In genomic region chr3:83195243-83195642, GRCh38 we compare ENCODE assay signal across 34 cellular contexts.
"Had no signal": no experiment of that assay in that cellular context is flagged by ENCODE, and none has a peak within 500 bp of the region (broad histone marks: within the 10 kb centered on the region; RNA-seq: fewer than 3 reads in every experiment).

No MANE protein-coding gene starts in this region.

- H3K9ac ChIP-seq: KMS-11 had no signal

- H3K27me3 ChIP-seq: MG63 had no signal

- H3K27ac ChIP-seq: KMS-11 had no signal

- DNase-seq: Karpas-422, Kasumi-1, MG63, MM.1S, MV-4-11, NCI-H1048, NCI-H1092, NCI-H1092 treated with DMSO at 0.1 percent for 48 hours, NCI-H1105, NCI-H1105 treated with DMSO at 0.1 percent for 48 hours, NCI-H1417, NCI-H1417 treated with DMSO at 0.1 percent for 48 hours, NCI-H1436, NCI-H1436 treated with DMSO at 0.1 percent for 48 hours, NCI-H146, NCI-H1694, NCI-H1694 treated with DMSO at 0.1 percent for 48 hours, NCI-H187, NCI-H187 treated with DMSO at 0.1 percent for 48 hours, NCI-H1930, NCI-H2029, NCI-H2029 treated with DMSO at 0.1 percent for 48 hours, NCI-H2081, NCI-H2081 treated with DMSO at 0.1 percent for 48 hours, NCI-H2107, NCI-H2171, NCI-H2171 treated with DMSO at 0.1 percent for 48 hours, NCI-H2227 treated with DMSO at 0.1 percent for 48 hours, NCI-H226, NCI-H345, NCI-H446, NCI-H446 treated with DMSO at 0.1 percent for 48 hours, NCI-H510A had no signal

- H3K36me3 ChIP-seq: MG63 had no signal

- H3K4me3 ChIP-seq: MG63 had no signal

- H3K9me3 ChIP-seq: MG63 had no signal

- H3K4me2 ChIP-seq: KMS-11 had no signal
